ENCODE assay signal across 10 cellular contexts in genomic region chr1:107776898-107777663, GRCh38.
A peak's percentile ranks its signal among the peaks of the same experiment; 100 is the strongest.
DNase-seq lines count a peak whose midpoint lies in the region; ATAC-seq, FAIRE-seq and TF ChIP-seq lines count a peak whose summit lies in the region.
"Had no signal": no experiment of that assay in that cellular context is flagged by ENCODE, and none has a peak within 500 bp of the region (broad histone marks: within the 10 kb centered on the region; RNA-seq: fewer than 3 reads in every experiment).

No MANE protein-coding gene starts in this region.

- H3K4me3 ChIP-seq in small intestine (ENCODE audit: low read depth in 1 of 2, low read length in 2 of 2) (no peak overlapping the region), gastroesophageal sphincter (no peak overlapping the region)
- H3K4me3 ChIP-seq: SJSA1 had no signal

- H3K27me3 ChIP-seq in small intestine (ENCODE audit: control insufficient read depth in 2 of 2, insufficient read depth in 2 of 2, low read length in 2 of 2) (no peaks in the 10 kb centered on the region), gastroesophageal sphincter (no peaks in the 10 kb centered on the region)

- peak; percentile 59 for FAIRE-seq in small intestine (lab: Jason Lieb, UNC)

- TF ChIP-seq POLR2A in gastroesophageal sphincter (IDR thresholded peaks at IDR 0.05), result no peak

- DNase-seq in NOMO-1 treated with DMSO at 0.1 percent for 48 hours (lab: John Stamatoyannopoulos, UW; ENCODE audit: unreplicated experiment), result peak; percentile 16
- DNase-seq in NOMO-1 treated with dmso at 0.1 percent for 144 hours (lab: John Stamatoyannopoulos, UW; ENCODE audit: unreplicated experiment), result no peak
- peak; percentile 28 for DNase-seq in NCI-H1105 (lab: John Stamatoyannopoulos, UW)
- DNase-seq in small intestine, result no peak
- DNase-seq in HEK293T (ENCODE audit: extremely low spot score), result no peak
- DNase-seq in activated T-cell treated with anti-CD3 and anti-CD28 coated beads, Interleukin-2, amount 50 U/mL, for 48 hours, result no peak

- TF ChIP-seq CTCF in gastroesophageal sphincter (IDR thresholded peaks at IDR 0.05), result no peak

- no peaks in the 10 kb centered on the region for H3K4me1 ChIP-seq in small intestine (ENCODE audit: control insufficient read depth in 2 of 2, insufficient read depth in 1 of 2, low read depth in 1 of 2, low read length in 1 of 2)
- H3K4me1 ChIP-seq in gastroesophageal sphincter, result no peaks in the 10 kb centered on the region
- H3K4me1 ChIP-seq: SJSA1 had no signal

- H3K9me3 ChIP-seq in small intestine (ENCODE audit: control insufficient read depth, low read depth) (no peaks in the 10 kb centered on the region), gastroesophageal sphincter (no peaks in the 10 kb centered on the region)
- H3K9me3 ChIP-seq: SJSA1 had no signal

- TF ChIP-seq EP300 in gastroesophageal sphincter (IDR thresholded peaks at IDR 0.05), result no peak

- H3K36me3 ChIP-seq in small intestine (ENCODE audit: control insufficient read depth in 2 of 2, insufficient read depth in 2 of 2, low read length in 2 of 2) (no peaks in the 10 kb centered on the region), gastroesophageal sphincter (no peaks in the 10 kb centered on the region)
- H3K36me3 ChIP-seq: SJSA1 had no signal

- POLR2A ChIA-PET in HEK293T (lab: Yijun Ruan, JAX), result no interaction called here

- no peak overlapping the region for H3K27ac ChIP-seq in small intestine (ENCODE audit: low read depth in 1 of 2, low read length in 1 of 2)
- H3K27ac ChIP-seq in gastroesophageal sphincter, result no peak overlapping the region
- H3K27ac ChIP-seq: HL-60, SJSA1 had no signal

- peak; percentile 95 for ATAC-seq in HG02798 (IDR thresholded peaks at IDR 0.05; ENCODE audit: poor library complexity, unreplicated experiment)
- ATAC-seq in gastroesophageal sphincter, result no peak

- CTCF ChIA-PET in HEK293T (lab: Yijun Ruan, JAX), result interaction anchor here (7.3 kb wide), 1 partner anchor 348 kb away, joined by 116 read pairs; no protein-coding TSS in a partner anchor

- 59 to 62% (median 60%) methylated on average over 4 of the region's 4 CpGs for WGBS in small intestine, 3 donors
- WGBS in gastroesophageal sphincter (ENCODE audit: low coverage in 1 of 2), 2 donors, result 86 to 100% methylated on average over 3 to 4 of the region's 4 CpGs

TF ChIP-seq in HEK293T, 16 proteins besides CTCF, POLR2A, EP300 and RAD21:
- TF ChIP-seq ARNT (IDR thresholded peaks at IDR 0.05) (no peak), FOXA1 (IDR thresholded peaks at IDR 0.05) (no peak), SUZ12 (IDR thresholded peaks at IDR 0.05) (no peak), TARDBP (IDR thresholded peaks at IDR 0.05) (no peak), BHLHE40 (IDR thresholded peaks at IDR 0.05; ENCODE audit: borderline replicate concordance) (no peak), ZNF384 (IDR thresholded peaks at IDR 0.05) (no peak), ELF4 (IDR thresholded peaks at IDR 0.05) (no peak), L3MBTL2 (conservative IDR thresholded peaks at IDR 0.05) (no peak), CTBP1 (IDR thresholded peaks at IDR 0.05; ENCODE audit: borderline replicate concordance) (no peak)

Comparison
In these comparisons a context has a peak if more than half of its experiments do, and no peak if none do; other contexts are left out.
1. DNase-seq: peak in NOMO-1 treated with DMSO at 0.1 percent for 48 hours (single experiment) and NCI-H1105 (single experiment); none in NOMO-1 treated with dmso at 0.1 percent for 144 hours (single experiment), small intestine (single experiment), HEK293T (single experiment) and activated T-cell treated with anti-CD3 and anti-CD28 coated beads, Interleukin-2, amount 50 U/mL, for 48 hours (0 of 2).